1 cellular context compared by ENCODE assay signal in the genomic region with DNA sequence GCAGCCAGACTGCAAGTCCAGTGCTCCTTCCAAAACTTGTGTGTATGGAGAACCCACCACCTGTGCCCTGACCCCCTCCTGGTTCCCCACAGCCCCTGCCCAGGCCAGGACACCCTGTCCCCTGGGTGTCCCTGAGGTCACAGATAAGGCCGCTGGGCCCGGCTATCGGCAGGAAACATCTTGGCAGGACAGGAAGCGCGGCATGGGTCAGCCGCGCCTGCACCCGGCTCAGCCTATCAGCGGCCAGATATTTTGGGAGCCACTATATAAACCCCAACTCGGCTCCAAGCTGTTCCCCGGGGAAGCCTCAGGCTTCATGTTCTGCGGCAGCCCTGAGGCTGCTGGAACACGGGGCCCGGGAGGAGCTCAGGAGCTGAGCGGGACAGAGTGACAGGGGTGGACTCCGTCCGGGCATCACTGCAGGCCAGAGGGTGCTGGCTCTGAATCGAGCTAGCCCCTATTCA.
TF ChIP-seq lines count a peak whose summit lies in the region.

No MANE protein-coding gene starts in this region.

TF ChIP-seq in K562, 482 proteins besides CTCF, POLR2A, EP300 and RAD21 (continued from another document and continues in another):
- TF ChIP-seq, protein P1, sequence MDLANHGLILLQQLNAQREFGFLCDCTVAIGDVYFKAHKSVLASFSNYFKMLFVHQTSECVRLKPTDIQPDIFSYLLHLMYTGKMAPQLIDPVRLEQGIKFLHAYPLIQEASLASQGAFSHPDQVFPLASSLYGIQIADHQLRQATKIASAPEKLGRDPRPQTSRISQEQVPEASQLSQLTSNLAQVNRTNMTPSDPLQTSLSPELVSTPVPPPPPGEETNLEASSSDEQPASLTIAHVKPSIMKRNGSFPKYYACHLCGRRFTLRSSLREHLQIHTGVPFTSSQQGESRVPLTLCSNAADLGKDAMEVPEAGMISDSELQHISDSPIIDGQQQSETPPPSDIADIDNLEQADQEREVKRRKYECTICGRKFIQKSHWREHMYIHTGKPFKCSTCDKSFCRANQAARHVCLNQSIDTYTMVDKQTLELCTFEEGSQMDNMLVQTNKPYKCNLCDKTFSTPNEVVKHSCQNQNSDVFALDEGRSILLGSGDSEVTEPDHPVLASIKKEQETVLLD (IDR thresholded peaks at IDR 0.05): peak; percentile 56; the same call in 1 of the 2 replicates
- TF ChIP-seq, protein P2, sequence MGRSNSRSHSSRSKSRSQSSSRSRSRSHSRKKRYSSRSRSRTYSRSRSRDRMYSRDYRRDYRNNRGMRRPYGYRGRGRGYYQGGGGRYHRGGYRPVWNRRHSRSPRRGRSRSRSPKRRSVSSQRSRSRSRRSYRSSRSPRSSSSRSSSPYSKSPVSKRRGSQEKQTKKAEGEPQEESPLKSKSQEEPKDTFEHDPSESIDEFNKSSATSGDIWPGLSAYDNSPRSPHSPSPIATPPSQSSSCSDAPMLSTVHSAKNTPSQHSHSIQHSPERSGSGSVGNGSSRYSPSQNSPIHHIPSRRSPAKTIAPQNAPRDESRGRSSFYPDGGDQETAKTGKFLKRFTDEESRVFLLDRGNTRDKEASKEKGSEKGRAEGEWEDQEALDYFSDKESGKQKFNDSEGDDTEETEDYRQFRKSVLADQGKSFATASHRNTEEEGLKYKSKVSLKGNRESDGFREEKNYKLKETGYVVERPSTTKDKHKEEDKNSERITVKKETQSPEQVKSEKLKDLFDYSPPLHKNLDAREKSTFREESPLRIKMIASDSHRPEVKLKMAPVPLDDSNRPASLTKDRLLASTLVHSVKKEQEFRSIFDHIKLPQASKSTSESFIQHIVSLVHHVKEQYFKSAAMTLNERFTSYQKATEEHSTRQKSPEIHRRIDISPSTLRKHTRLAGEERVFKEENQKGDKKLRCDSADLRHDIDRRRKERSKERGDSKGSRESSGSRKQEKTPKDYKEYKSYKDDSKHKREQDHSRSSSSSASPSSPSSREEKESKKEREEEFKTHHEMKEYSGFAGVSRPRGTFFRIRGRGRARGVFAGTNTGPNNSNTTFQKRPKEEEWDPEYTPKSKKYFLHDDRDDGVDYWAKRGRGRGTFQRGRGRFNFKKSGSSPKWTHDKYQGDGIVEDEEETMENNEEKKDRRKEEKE (IDR thresholded peaks at IDR 0.05; ENCODE audit: borderline replicate concordance in 1 of 2, control insufficient read depth in 1 of 2, low read depth in 2 of 2, low read length in 1 of 2): no peak
- TF ChIP-seq, protein P3, sequence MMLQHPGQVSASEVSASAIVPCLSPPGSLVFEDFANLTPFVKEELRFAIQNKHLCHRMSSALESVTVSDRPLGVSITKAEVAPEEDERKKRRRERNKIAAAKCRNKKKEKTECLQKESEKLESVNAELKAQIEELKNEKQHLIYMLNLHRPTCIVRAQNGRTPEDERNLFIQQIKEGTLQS (IDR thresholded peaks at IDR 0.05): no peak
- TF ChIP-seq, protein P3 (CRISPR knock-in tag; conservative IDR thresholded peaks at IDR 0.05): no peak
- TF ChIP-seq ZEB2 (IDR thresholded peaks at IDR 0.05) (peak; percentile 40; the same call in 1 of the 2 replicates), ELF1 (tag; IDR thresholded peaks at IDR 0.05) (peak; percentile 63; the same call in 1 of the 2 replicates), NFE2 (IDR thresholded peaks at IDR 0.05; ENCODE audit: low read depth) (no peak), MTA3 (IDR thresholded peaks at IDR 0.05; ENCODE audit: borderline replicate concordance) (peak; percentile 98), HIVEP1 (CRISPR knock-in tag; IDR thresholded peaks at IDR 0.05) (no peak), HDAC6 (IDR thresholded peaks at IDR 0.05; ENCODE audit: low read depth, low read length) (no peak), HDAC1 (IDR thresholded peaks at IDR 0.05) (peak in 1 of 2 experiments; percentile 62; a peak in 2 of 4 replicates), HDAC2 (IDR thresholded peaks at IDR 0.05) (peak; percentile 79), BHLHE40 (IDR thresholded peaks at IDR 0.05; ENCODE audit: low read length) (peak; percentile 80), MYNN (IDR thresholded peaks at IDR 0.05) (peak; percentile 90), MYNN (CRISPR knock-in tag; IDR thresholded peaks at IDR 0.05) (no peak), ZBTB7A (IDR thresholded peaks at IDR 0.05; ENCODE audit: borderline replicate concordance, control insufficient read depth, low read depth, low read length) (peak; percentile 99), PHF8 (IDR thresholded peaks at IDR 0.05; ENCODE audit: borderline replicate concordance, low read length) (peak; percentile 44; the same call in 1 of the 2 replicates), EGR1 (conservative IDR thresholded peaks at IDR 0.05) (no peak), PHF21A (IDR thresholded peaks at IDR 0.05; ENCODE audit: borderline replicate concordance, low read depth) (0 out of 2 replicates have a peak, but pooled peaks have one; percentile 62), GABPB1 (CRISPR knock-in tag; IDR thresholded peaks at IDR 0.05) (no peak), EHMT2 (IDR thresholded peaks at IDR 0.05) (no peak), ZNF584 (CRISPR knock-in tag; IDR thresholded peaks at IDR 0.05; ENCODE audit: low read depth) (peak; percentile 69; the same call in 1 of the 2 replicates), DMBX1 (CRISPR knock-in tag; IDR thresholded peaks at IDR 0.05; ENCODE audit: borderline replicate concordance) (0 out of 2 replicates have a peak, but pooled peaks have one; percentile 45), IFI16 (CRISPR knock-in tag; IDR thresholded peaks at IDR 0.05) (no peak), ZNF436 (CRISPR knock-in tag; IDR thresholded peaks at IDR 0.05) (no peak), STAG1 (CRISPR knock-in tag; IDR thresholded peaks at IDR 0.05; ENCODE audit: borderline replicate concordance) (no peak), NRF1 (conservative IDR thresholded peaks at IDR 0.05 in 1 of 2, IDR thresholded peaks at IDR 0.05 in 1 of 2) (peak; percentile 77 to 80), PURB (CRISPR knock-in tag; IDR thresholded peaks at IDR 0.05; ENCODE audit: low read depth) (no peak), GTF2A2 (tag; IDR thresholded peaks at IDR 0.05) (peak; percentile 72), ZNF347 (CRISPR knock-in tag; IDR thresholded peaks at IDR 0.05; ENCODE audit: low read depth) (no peak), BRD4 (IDR thresholded peaks at IDR 0.05) (no peak), YY1 (IDR thresholded peaks at IDR 0.05; ENCODE audit: borderline replicate concordance in 1 of 3, control insufficient read depth in 1 of 3, extremely low read depth in 1 of 3, insufficient read depth in 3 of 3, insufficient read length in 1 of 3, insufficient replicate concordance in 2 of 3, low read depth in 1 of 3, low read length in 2 of 3) (no peak), TAF1 (IDR thresholded peaks at IDR 0.05; ENCODE audit: control insufficient read depth, extremely low read depth, insufficient read depth, low read length, severe bottlenecking) (peak; percentile 47), KDM4B (IDR thresholded peaks at IDR 0.05; ENCODE audit: borderline replicate concordance in 2 of 2, low read depth in 1 of 2) (peak in 1 of 2 experiments; percentile 40; a peak in 1 of 4 replicates), NR2C1 (IDR thresholded peaks at IDR 0.05) (peak; percentile 58; the same call in 1 of the 2 replicates), NR2C1 (tag; IDR thresholded peaks at IDR 0.05) (peak; percentile 75), ZNF766 (CRISPR knock-in tag; conservative IDR thresholded peaks at IDR 0.05) (peak; percentile 52; the same call in 1 of the 2 replicates)
- TF ChIP-seq, protein P4, sequence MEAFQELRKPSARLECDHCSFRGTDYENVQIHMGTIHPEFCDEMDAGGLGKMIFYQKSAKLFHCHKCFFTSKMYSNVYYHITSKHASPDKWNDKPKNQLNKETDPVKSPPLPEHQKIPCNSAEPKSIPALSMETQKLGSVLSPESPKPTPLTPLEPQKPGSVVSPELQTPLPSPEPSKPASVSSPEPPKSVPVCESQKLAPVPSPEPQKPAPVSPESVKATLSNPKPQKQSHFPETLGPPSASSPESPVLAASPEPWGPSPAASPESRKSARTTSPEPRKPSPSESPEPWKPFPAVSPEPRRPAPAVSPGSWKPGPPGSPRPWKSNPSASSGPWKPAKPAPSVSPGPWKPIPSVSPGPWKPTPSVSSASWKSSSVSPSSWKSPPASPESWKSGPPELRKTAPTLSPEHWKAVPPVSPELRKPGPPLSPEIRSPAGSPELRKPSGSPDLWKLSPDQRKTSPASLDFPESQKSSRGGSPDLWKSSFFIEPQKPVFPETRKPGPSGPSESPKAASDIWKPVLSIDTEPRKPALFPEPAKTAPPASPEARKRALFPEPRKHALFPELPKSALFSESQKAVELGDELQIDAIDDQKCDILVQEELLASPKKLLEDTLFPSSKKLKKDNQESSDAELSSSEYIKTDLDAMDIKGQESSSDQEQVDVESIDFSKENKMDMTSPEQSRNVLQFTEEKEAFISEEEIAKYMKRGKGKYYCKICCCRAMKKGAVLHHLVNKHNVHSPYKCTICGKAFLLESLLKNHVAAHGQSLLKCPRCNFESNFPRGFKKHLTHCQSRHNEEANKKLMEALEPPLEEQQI (IDR thresholded peaks at IDR 0.05): 0 out of 2 replicates have a peak, but pooled peaks have one; percentile 55
- TF ChIP-seq, protein P5, sequence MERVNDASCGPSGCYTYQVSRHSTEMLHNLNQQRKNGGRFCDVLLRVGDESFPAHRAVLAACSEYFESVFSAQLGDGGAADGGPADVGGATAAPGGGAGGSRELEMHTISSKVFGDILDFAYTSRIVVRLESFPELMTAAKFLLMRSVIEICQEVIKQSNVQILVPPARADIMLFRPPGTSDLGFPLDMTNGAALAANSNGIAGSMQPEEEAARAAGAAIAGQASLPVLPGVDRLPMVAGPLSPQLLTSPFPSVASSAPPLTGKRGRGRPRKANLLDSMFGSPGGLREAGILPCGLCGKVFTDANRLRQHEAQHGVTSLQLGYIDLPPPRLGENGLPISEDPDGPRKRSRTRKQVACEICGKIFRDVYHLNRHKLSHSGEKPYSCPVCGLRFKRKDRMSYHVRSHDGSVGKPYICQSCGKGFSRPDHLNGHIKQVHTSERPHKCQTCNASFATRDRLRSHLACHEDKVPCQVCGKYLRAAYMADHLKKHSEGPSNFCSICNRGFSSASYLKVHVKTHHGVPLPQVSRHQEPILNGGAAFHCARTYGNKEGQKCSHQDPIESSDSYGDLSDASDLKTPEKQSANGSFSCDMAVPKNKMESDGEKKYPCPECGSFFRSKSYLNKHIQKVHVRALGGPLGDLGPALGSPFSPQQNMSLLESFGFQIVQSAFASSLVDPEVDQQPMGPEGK (CRISPR knock-in tag; IDR thresholded peaks at IDR 0.05; ENCODE audit: borderline replicate concordance): no peak
- TF ChIP-seq, protein P6, sequence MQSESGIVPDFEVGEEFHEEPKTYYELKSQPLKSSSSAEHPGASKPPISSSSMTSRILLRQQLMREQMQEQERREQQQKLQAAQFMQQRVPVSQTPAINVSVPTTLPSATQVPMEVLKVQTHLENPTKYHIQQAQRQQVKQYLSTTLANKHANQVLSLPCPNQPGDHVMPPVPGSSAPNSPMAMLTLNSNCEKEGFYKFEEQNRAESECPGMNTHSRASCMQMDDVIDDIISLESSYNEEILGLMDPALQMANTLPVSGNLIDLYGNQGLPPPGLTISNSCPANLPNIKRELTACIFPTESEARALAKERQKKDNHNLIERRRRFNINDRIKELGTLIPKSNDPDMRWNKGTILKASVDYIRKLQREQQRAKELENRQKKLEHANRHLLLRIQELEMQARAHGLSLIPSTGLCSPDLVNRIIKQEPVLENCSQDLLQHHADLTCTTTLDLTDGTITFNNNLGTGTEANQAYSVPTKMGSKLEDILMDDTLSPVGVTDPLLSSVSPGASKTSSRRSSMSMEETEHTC (IDR thresholded peaks at IDR 0.05): 0 out of 2 replicates have a peak, but pooled peaks have one; percentile 44
- TF ChIP-seq, protein P7, sequence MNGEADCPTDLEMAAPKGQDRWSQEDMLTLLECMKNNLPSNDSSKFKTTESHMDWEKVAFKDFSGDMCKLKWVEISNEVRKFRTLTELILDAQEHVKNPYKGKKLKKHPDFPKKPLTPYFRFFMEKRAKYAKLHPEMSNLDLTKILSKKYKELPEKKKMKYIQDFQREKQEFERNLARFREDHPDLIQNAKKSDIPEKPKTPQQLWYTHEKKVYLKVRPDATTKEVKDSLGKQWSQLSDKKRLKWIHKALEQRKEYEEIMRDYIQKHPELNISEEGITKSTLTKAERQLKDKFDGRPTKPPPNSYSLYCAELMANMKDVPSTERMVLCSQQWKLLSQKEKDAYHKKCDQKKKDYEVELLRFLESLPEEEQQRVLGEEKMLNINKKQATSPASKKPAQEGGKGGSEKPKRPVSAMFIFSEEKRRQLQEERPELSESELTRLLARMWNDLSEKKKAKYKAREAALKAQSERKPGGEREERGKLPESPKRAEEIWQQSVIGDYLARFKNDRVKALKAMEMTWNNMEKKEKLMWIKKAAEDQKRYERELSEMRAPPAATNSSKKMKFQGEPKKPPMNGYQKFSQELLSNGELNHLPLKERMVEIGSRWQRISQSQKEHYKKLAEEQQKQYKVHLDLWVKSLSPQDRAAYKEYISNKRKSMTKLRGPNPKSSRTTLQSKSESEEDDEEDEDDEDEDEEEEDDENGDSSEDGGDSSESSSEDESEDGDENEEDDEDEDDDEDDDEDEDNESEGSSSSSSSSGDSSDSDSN (IDR thresholded peaks at IDR 0.05; ENCODE audit: borderline replicate concordance in 1 of 2, low read depth in 2 of 2, low read length in 2 of 2): 0 out of 4 replicates have a peak, but pooled peaks of 1 of the 2 experiments have one; percentile 55
- TF ChIP-seq, protein P8, sequence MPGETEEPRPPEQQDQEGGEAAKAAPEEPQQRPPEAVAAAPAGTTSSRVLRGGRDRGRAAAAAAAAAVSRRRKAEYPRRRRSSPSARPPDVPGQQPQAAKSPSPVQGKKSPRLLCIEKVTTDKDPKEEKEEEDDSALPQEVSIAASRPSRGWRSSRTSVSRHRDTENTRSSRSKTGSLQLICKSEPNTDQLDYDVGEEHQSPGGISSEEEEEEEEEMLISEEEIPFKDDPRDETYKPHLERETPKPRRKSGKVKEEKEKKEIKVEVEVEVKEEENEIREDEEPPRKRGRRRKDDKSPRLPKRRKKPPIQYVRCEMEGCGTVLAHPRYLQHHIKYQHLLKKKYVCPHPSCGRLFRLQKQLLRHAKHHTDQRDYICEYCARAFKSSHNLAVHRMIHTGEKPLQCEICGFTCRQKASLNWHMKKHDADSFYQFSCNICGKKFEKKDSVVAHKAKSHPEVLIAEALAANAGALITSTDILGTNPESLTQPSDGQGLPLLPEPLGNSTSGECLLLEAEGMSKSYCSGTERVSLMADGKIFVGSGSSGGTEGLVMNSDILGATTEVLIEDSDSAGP (CRISPR knock-in tag; IDR thresholded peaks at IDR 0.05): no peak
- TF ChIP-seq, protein P9, sequence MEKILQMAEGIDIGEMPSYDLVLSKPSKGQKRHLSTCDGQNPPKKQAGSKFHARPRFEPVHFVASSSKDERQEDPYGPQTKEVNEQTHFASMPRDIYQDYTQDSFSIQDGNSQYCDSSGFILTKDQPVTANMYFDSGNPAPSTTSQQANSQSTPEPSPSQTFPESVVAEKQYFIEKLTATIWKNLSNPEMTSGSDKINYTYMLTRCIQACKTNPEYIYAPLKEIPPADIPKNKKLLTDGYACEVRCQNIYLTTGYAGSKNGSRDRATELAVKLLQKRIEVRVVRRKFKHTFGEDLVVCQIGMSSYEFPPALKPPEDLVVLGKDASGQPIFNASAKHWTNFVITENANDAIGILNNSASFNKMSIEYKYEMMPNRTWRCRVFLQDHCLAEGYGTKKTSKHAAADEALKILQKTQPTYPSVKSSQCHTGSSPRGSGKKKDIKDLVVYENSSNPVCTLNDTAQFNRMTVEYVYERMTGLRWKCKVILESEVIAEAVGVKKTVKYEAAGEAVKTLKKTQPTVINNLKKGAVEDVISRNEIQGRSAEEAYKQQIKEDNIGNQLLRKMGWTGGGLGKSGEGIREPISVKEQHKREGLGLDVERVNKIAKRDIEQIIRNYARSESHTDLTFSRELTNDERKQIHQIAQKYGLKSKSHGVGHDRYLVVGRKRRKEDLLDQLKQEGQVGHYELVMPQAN (IDR thresholded peaks at IDR 0.05; ENCODE audit: borderline replicate concordance): no peak
